ENCODE assay signal across 7 cellular contexts in the genomic region with DNA sequence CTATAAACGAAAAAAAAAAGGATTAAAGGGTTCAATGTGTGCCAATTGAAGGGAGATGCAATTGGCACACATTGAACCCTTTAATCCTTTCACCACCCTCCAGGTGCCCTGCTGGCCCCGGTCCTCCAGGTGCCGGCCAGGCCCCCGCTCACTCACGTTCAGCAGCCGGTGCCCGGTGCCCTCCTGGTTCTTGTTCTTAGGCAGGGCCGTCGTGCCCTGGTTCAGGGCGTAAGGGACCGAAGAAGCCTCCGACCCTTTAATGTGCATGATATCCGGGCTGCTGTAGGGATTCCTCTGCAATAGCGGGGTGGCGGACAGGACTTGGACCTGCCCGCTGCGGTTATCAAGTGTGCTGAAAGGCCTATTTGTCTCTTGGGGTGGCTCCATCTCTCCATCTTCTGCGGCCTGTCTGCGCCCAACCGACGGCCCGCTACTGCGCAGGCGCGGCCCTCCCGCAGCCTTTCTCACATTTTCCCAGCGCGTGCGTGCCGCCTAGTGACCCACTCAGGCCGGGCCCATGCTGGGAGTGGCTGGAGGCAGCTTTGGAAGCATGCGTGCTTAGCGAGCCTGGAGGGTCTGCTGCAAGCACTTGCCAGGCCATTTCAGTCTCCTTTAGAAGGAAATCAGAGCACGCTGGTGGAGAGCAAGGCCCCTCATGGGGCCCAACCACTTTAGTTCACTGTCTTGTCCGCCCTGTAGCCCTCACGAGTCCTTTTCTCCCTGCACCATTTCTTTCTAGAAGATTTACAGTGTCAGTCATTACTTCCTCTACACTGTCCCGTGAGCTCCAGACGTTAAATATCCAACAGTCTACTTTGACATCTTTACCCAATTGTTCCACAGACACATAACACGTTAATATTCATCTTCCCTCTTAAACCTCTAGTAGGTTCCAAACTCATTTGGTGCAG. TPM values are rescaled to one million over a fixed set of nuclear protein-coding genes. Genes with fewer than 3 reads are reported as not detected.
DNase-seq lines count a peak whose midpoint lies in the region; ATAC-seq, FAIRE-seq and TF ChIP-seq lines count a peak whose summit lies in the region.

No MANE protein-coding gene starts in this region.

- H3K4me3 ChIP-seq in K562 = no peak overlapping the region
- no peak overlapping the region for H3K4me3 ChIP-seq in keratinocyte (ENCODE audit: control insufficient read depth in 2 of 3, extremely low read depth in 1 of 3, insufficient read depth in 2 of 3, low read depth in 1 of 3, low read length in 3 of 3)
- H3K4me3 ChIP-seq in testis = peak overlapping the region; percentile 44 to 45
- H3K4me3 ChIP-seq in hepatocyte = no peak overlapping the region

- no peaks in the 10 kb centered on the region for H3K9me1 ChIP-seq in K562 (ENCODE audit: control insufficient read depth, insufficient read depth, low read length)
- H3K9me1 ChIP-seq in keratinocyte (ENCODE audit: control insufficient read depth, extremely low read depth, insufficient read depth, low read length) = no peaks in the 10 kb centered on the region

- dilution Hi-C loops in keratinocyte (cut with MboI; ENCODE audit: extremely low pct_ligation_motif_present, low sequenced_read_pairs) = no loop called here

- FAIRE-seq in K562 (lab: Jason Lieb, UNC) (no peak), keratinocyte (lab: Jason Lieb, UNC) (no peak)

- peak overlapping the region; percentile 63; the same call in 1 of the 2 replicates for H2AFZ ChIP-seq in K562 (ENCODE audit: low read depth, low read length)
- H2AFZ ChIP-seq in keratinocyte (ENCODE audit: control insufficient read depth, low read length) = peak overlapping the region; percentile 62
- no peak overlapping the region for H2AFZ ChIP-seq in hepatocyte

- H3K79me2 ChIP-seq in K562 (ENCODE audit: control insufficient read depth, insufficient read depth, low read length) = no peaks in the 10 kb centered on the region
- H3K79me2 ChIP-seq in keratinocyte (ENCODE audit: control insufficient read depth, insufficient read depth, low read length) = no peaks in the 10 kb centered on the region
- no peaks in the 10 kb centered on the region for H3K79me2 ChIP-seq in hepatocyte

- POLR2A ChIA-PET in K562 (lab: Yijun Ruan, JAX) = interaction anchor here (0.7 kb wide), 1 partner anchor 162 kb away, joined by 4 read pairs; no protein-coding TSS in a partner anchor

- in situ Hi-C loops in K562 (cut with MboI) = no loop called here

- peak; percentile 23 for DNase-seq in HuH-7.5 (ENCODE audit: low spot score)
- DNase-seq in K562 (ENCODE audit: extremely low read depth in 1 of 4, low spot score in 3 of 4) = peak; percentile 25 to 57 (median 30)
- DNase-seq in keratinocyte (ENCODE audit: low read depth, low spot score) = no peak
- DNase-seq in testis = peak; percentile 85
- DNase-seq in AML-193 (lab: John Stamatoyannopoulos, UW) = no peak
- DNase-seq in hepatocyte (ENCODE audit: low spot score) = no peak
- DNase-seq in stimulated activated CD4-positive, alpha-beta T cell treated with anti-CD3 and anti-CD28 coated beads, Interleukin-4, amount 100 ng/mL, for 4 hours = no peak

- H3K36me3 ChIP-seq in K562 (ENCODE audit: control insufficient read depth, insufficient read depth, low read length) = no peaks in the 10 kb centered on the region
- H3K36me3 ChIP-seq in keratinocyte (ENCODE audit: control insufficient read depth in 2 of 2, extremely low read depth in 1 of 2, insufficient read depth in 2 of 2, low read length in 2 of 2) = peaks cover 2 to 10% of the 10 kb centered on the region in 2 experiments
- no peaks in the 10 kb centered on the region for H3K36me3 ChIP-seq in testis (ENCODE audit: low read depth, missing control alignments)
- no peaks in the 10 kb centered on the region for H3K36me3 ChIP-seq in hepatocyte (replicated peaks; ENCODE audit: insufficient read depth, low read depth)

- no peak for TF ChIP-seq EP300 in K562 (IDR thresholded peaks at IDR 0.05; ENCODE audit: low read length)

- H3K9me2 ChIP-seq in hepatocyte (replicated peaks; ENCODE audit: insufficient read depth) = no peaks in the 10 kb centered on the region

- TF ChIP-seq CTCF in K562 (IDR thresholded peaks at IDR 0.05 in 2 of 3, conservative IDR thresholded peaks at IDR 0.05 in 1 of 3; ENCODE audit: insufficient read depth in 2 of 3, low read depth in 1 of 3, low read length in 3 of 3) = peak in 2 of 3 experiments; percentile 16 to 22; a peak in 1 of 6 replicates
- peak; percentile 14 to 65 (median 37) for TF ChIP-seq CTCF in keratinocyte (optimal IDR thresholded peaks at IDR 0.05 in 1 of 3, IDR thresholded peaks at IDR 0.05 in 1 of 3, conservative IDR thresholded peaks at IDR 0.05 in 1 of 3; ENCODE audit: extremely low read depth in 1 of 3, insufficient read depth in 2 of 3, low read length in 3 of 3)
- peak in 2 of 3 experiments; percentile 19 to 23 for TF ChIP-seq CTCF in testis (IDR thresholded peaks at IDR 0.05)
- no peak for TF ChIP-seq CTCF in hepatocyte (IDR thresholded peaks at IDR 0.05; ENCODE audit: poor library complexity)

- TF ChIP-seq RAD21 in K562 (CRISPR knock-in tag; conservative IDR thresholded peaks at IDR 0.05 in 1 of 2, IDR thresholded peaks at IDR 0.05 in 1 of 2) = peak in 1 of 2 experiments; percentile 39; a peak in 2 of 4 replicates

- 59% methylated on average over 19 of the region's 39 CpGs for WGBS in K562 (ENCODE audit: insufficient coverage, low coverage, missing lambda C conversion rate)
- 24 to 41% methylated on average over 16 to 39 of the region's 39 CpGs for WGBS in testis, 2 donors
- WGBS in hepatocyte (ENCODE audit: low lambda C conversion rate, missing lambda C conversion rate) = 94% methylated on average over 39 of the region's 39 CpGs

- H3K27me3 ChIP-seq in K562 (ENCODE audit: control insufficient read depth in 2 of 2, insufficient read depth in 2 of 2, low read length in 2 of 2) (no peaks in the 10 kb centered on the region), keratinocyte (ENCODE audit: control insufficient read depth, extremely low read depth, insufficient read depth, low read length) (no peaks in the 10 kb centered on the region), testis (no peaks in the 10 kb centered on the region), hepatocyte (no peaks in the 10 kb centered on the region)

- H3K4me1 ChIP-seq in K562 (replicated peaks in 1 of 2; ENCODE audit: control insufficient read depth in 2 of 2, insufficient read depth in 2 of 2, low read length in 2 of 2) (peaks cover 0 to 7% of the 10 kb centered on the region in 2 experiments; a peak in 2 of 5 replicates), keratinocyte (ENCODE audit: control insufficient read depth, extremely low read depth, insufficient read depth, low read length) (no peaks in the 10 kb centered on the region), testis (no peaks in the 10 kb centered on the region), hepatocyte (ENCODE audit: insufficient read depth) (no peaks in the 10 kb centered on the region)

- H3K4me2 ChIP-seq in K562 (ENCODE audit: insufficient read depth, low read length) = no peak overlapping the region
- H3K4me2 ChIP-seq in keratinocyte (ENCODE audit: control insufficient read depth, extremely low read depth, insufficient read depth, low read depth, low read length) = peak overlapping the region; percentile 22
- no peak overlapping the region for H3K4me2 ChIP-seq in hepatocyte

- H4K20me1 ChIP-seq in K562 (replicated peaks; ENCODE audit: control insufficient read depth, insufficient read depth, low read length) (no peaks in the 10 kb centered on the region), keratinocyte (ENCODE audit: control insufficient read depth, extremely low read depth, insufficient read depth, low read length) (no peaks in the 10 kb centered on the region), hepatocyte (ENCODE audit: insufficient read depth, poor library complexity, severe bottlenecking) (no peaks in the 10 kb centered on the region)

- no TSS peak for BruUV-seq in K562 (replicated peaks; lab: Mats Ljungman, UMichigan)

- ATAC-seq in K562 = peak; percentile 83

- H3K9ac ChIP-seq in K562 (ENCODE audit: insufficient read depth in 1 of 2, low read depth in 2 of 2, low read length in 2 of 2) (no peak overlapping the region), keratinocyte (ENCODE audit: control insufficient read depth, extremely low read depth, insufficient read depth, low read length) (no peak overlapping the region)

- H3K27ac ChIP-seq in K562 (ENCODE audit: extremely low read depth, low read depth, low read length) (no peak overlapping the region), keratinocyte (ENCODE audit: control insufficient read depth, insufficient read depth, low read length) (no peak overlapping the region), testis (no peak overlapping the region), hepatocyte (no peak overlapping the region)

- H3K9me3 ChIP-seq in K562 (replicated peaks; ENCODE audit: control insufficient read depth, insufficient read depth, low read depth, low read length) (no peaks in the 10 kb centered on the region), keratinocyte (ENCODE audit: control insufficient read depth, low read depth, low read length) (no peaks in the 10 kb centered on the region), testis (no peaks in the 10 kb centered on the region), hepatocyte (ENCODE audit: low read depth) (no peaks in the 10 kb centered on the region)

- TF ChIP-seq POLR2A in K562 (conservative IDR thresholded peaks at IDR 0.05) (no peak), testis (IDR thresholded peaks at IDR 0.05) (no peak)

- CTCF ChIA-PET in K562 (lab: Yijun Ruan, JAX; ENCODE audit: low intra/inter-chr PET ratio) = no interaction called here

- intact Hi-C loops in K562 (cut with micrococcal nuclease) (no loop called here), testis (cut with DNase I; ENCODE audit: low total_unique reads) (no loop called here)

RNA-seq across cellular contexts. Expression of a gene that starts 24.3 kb away (rescaled TPM):
- total RNA-seq in K562 (2011; cell fraction: chromatin; rRNA removed; ENCODE audit: low replicate concordance) = 12.9 and 36.7 TPM in 2 replicates
- 10.2 and 13.0 TPM in 2 replicates for total RNA-seq in K562 (2011; cell fraction: nucleolus; rRNA removed)
- total RNA-seq in K562 (2011; cell fraction: nucleoplasm; rRNA removed) = 15.5 and 33.6 TPM in 2 replicates
- 6.2 and 13.6 TPM in 2 replicates for total RNA-seq in K562 (2014; rRNA removed)
- total RNA-seq in K562 (2014; rRNA removed; fragmentation: Illumina TruSeq; extraction: Trizol) = 17.9 and 19.2 TPM in 2 replicates
- total RNA-seq in K562 (2015; rRNA removed; fragmentation: Illumina TruSeq; extraction: Trizol) = 14.9 and 15.8 TPM in 2 replicates
- 13.5 and 14.3 TPM in 2 replicates for total RNA-seq in K562 (2021)
- polyA plus RNA-seq in K562 (2011; rRNA removed) = 17.9 and 18.4 TPM in 2 replicates
- polyA plus RNA-seq in K562 (2011; cell fraction: cytosol; rRNA removed) = 6.7 and 14.2 TPM in 2 replicates
- polyA plus RNA-seq in K562 (2011; cell fraction: nucleus; rRNA removed) = 18.1 and 34.4 TPM in 2 replicates
- polyA plus RNA-seq in K562 (2012) = 7.5 and 11.3 TPM in 2 replicates
- polyA plus RNA-seq in K562 (2014; fragmentation: Illumina TruSeq; extraction: Trizol) = 14.5 and 18.0 TPM in 2 replicates
- 10 to 100 TPM; 20.8 to 25.6 TPM for polyA plus RNA-seq in K562 (2014; fragmentation: Nextera tagmentation; extraction: Ambion mirVana)
- polyA plus RNA-seq in K562 (2014; rRNA removed) = 11.9 TPM in 2 replicates
- 13.0 and 14.1 TPM in 2 replicates for polyA minus RNA-seq in K562 (2011; rRNA and poly(A)+ RNA removed)
- 4.8 and 5.6 TPM in 2 replicates for polyA minus RNA-seq in K562 (2011; cell fraction: cytosol; rRNA and poly(A)+ RNA removed)
- 5.8 and 11.1 TPM in 2 replicates for polyA minus RNA-seq in K562 (2011; cell fraction: nucleus; rRNA and poly(A)+ RNA removed)
- polyA plus RNA-seq in keratinocyte = 43.1 to 49.6 TPM (median 43.5 TPM) in 3 replicates
- polyA plus RNA-seq in keratinocyte (2011; ENCODE audit: low read depth) = 45.4 TPM
- 33.6 and 51.3 TPM in 2 replicates for polyA plus RNA-seq in keratinocyte (2011; cell fraction: cytosol; rRNA removed)
- 42.2 and 47.6 TPM in 2 replicates for polyA plus RNA-seq in keratinocyte (2011; cell fraction: nucleus; rRNA removed)
- 18.5 and 30.6 TPM in 2 replicates for polyA plus RNA-seq in keratinocyte (2012; ENCODE audit: low replicate concordance)
- polyA minus RNA-seq in keratinocyte = 10.8 to 43.7 TPM (median 28.8 TPM) in 3 replicates
- polyA minus RNA-seq in keratinocyte (2011; cell fraction: cytosol; rRNA and poly(A)+ RNA removed) = 19.4 TPM
- polyA minus RNA-seq in keratinocyte (2011; cell fraction: nucleus; rRNA and poly(A)+ RNA removed) = 9.8 and 27.7 TPM in 2 replicates
- 10 to 100 TPM; 23.0 to 25.8 TPM for total RNA-seq in testis
- polyA plus RNA-seq in testis (ENCODE audit: insufficient read depth, low read depth, low replicate concordance) = 21.3 TPM
- 33.2 and 33.6 TPM in 2 replicates for total RNA-seq in hepatocyte
- polyA plus RNA-seq in hepatocyte = 26.9 TPM in 2 replicates

Comparison
In these comparisons a context has a peak if more than half of its experiments do, and no peak if none do; other contexts are left out.
1. DNase-seq: peak in HuH-7.5 (single experiment), K562 (4 of 4) and testis (single experiment); none in keratinocyte (single experiment), AML-193 (0 of 2), hepatocyte (single experiment) and stimulated activated CD4-positive, alpha-beta T cell treated with anti-CD3 and anti-CD28 coated beads, Interleukin-4, amount 100 ng/mL, for 4 hours (0 of 2).
2. H3K4me3 ChIP-seq: peak in testis (2 of 2); none in K562 (single experiment), keratinocyte (0 of 3) and hepatocyte (single experiment).